1 cellular context compared by ENCODE assay signal in genomic region chr15:42060797-42061196, GRCh38.
TF ChIP-seq lines count a peak whose summit lies in the region.

No MANE protein-coding gene starts in this region.

TF ChIP-seq in H1, 55 proteins besides CTCF, POLR2A, EP300 and RAD21 (continued from another document):
- TF ChIP-seq CHD1 (IDR thresholded peaks at IDR 0.05; ENCODE audit: low read depth, low read length) (no peak), POU5F1 (IDR thresholded peaks at IDR 0.05; ENCODE audit: low read depth, low read length) (no peak), JUND (IDR thresholded peaks at IDR 0.05; ENCODE audit: low read length) (no peak), SP1 (IDR thresholded peaks at IDR 0.05; ENCODE audit: low read depth, low read length) (no peak), NRF1 (IDR thresholded peaks at IDR 0.05; ENCODE audit: low read depth, low read length) (no peak), CTBP2 (IDR thresholded peaks at IDR 0.05; ENCODE audit: borderline replicate concordance, insufficient read depth, insufficient read length, low read length) (no peak), PHF8 (conservative IDR thresholded peaks at IDR 0.05; ENCODE audit: low read depth, low read length) (no peak), POLR2AphosphoS5 (IDR thresholded peaks at IDR 0.05; ENCODE audit: low read depth, low read length) (no peak), ATF3 (IDR thresholded peaks at IDR 0.05; ENCODE audit: insufficient read depth, low read depth, low read length) (no peak)
